ENCODE assay signal across 8 cellular contexts in genomic region chr14:68789798-68790655, GRCh38. TPM values are rescaled to one million over a fixed set of nuclear protein-coding genes. Genes with fewer than 3 reads are reported as not detected.
DNase-seq lines count a peak whose midpoint lies in the region; ATAC-seq and TF ChIP-seq lines count a peak whose summit lies in the region.

No MANE protein-coding gene starts in this region.

- CTCF ChIA-PET in T-cell (lab: Charles Lee): interaction anchor here (0.7 to 7.9 kb wide), 19 partner anchors 10 to 541 kb away, joined by 3 to 95 read pairs (median 5); no protein-coding TSS in a partner anchor

- H3K27me3 ChIP-seq in esophagus muscularis mucosa: peaks cover 0 to 4% (median 0%) of the 10 kb centered on the region in 4 donors

- intact Hi-C loops in esophagus muscularis mucosa (cut with DNase I): loop anchor here (2.0 to 10.0 kb wide), 4 partner anchors 108 to 645 kb away; no protein-coding TSS in a partner anchor

- no peak for TF ChIP-seq POLR2A in esophagus muscularis mucosa (IDR thresholded peaks at IDR 0.05; ENCODE audit: low read depth)

- H3K4me1 Mint-ChIP-seq in T-cell: peaks cover 44 to 70% (median 54%) of the 10 kb centered on the region in 3 donors
- H3K4me1 Mint-ChIP-seq in natural killer cell treated with Interleukin-12 subunit alpha and Interleukin-12 subunit beta and Interleukin-15 and Interleukin-18, amount 100 ng/mL, for 72 hours (ENCODE audit: low read depth in 2 of 2): peaks cover 66 to 77% of the 10 kb centered on the region in 2 donors

- H3K9me3 Mint-ChIP-seq in T-cell: no peaks in the 10 kb centered on the region
- no peaks in the 10 kb centered on the region for H3K9me3 Mint-ChIP-seq in natural killer cell treated with Interleukin-12 subunit alpha and Interleukin-12 subunit beta and Interleukin-15 and Interleukin-18, amount 100 ng/mL, for 72 hours

- TF ChIP-seq CTCF in esophagus muscularis mucosa (IDR thresholded peaks at IDR 0.05): peak in 1 of 3 experiments; percentile 16

- WGBS in esophagus muscularis mucosa: 29% methylated on average over 21 of the region's 46 CpGs

- H3K27ac Mint-ChIP-seq in T-cell: peak overlapping the region; percentile 96 to 97
- peak overlapping the region; percentile 99 for H3K27ac Mint-ChIP-seq in natural killer cell treated with Interleukin-12 subunit alpha and Interleukin-12 subunit beta and Interleukin-15 and Interleukin-18, amount 100 ng/mL, for 72 hours

- POLR2A ChIA-PET in T-cell (lab: Charles Lee): interaction anchor here (0.5 to 3.2 kb wide), 6 partner anchors 9 to 743 kb away, joined by 3 to 14 read pairs (median 6); no protein-coding TSS in a partner anchor

- peaks cover 40% of the 10 kb centered on the region for H3K36me3 Mint-ChIP-seq in T-cell
- peaks cover 10% of the 10 kb centered on the region for H3K36me3 Mint-ChIP-seq in natural killer cell treated with Interleukin-12 subunit alpha and Interleukin-12 subunit beta and Interleukin-15 and Interleukin-18, amount 100 ng/mL, for 72 hours

- DNase-seq in ELR (ENCODE audit: low read depth) (peak; percentile 55), T-cell (peak in 3 of 34 experiments; percentile 9 to 46 (median 29)), esophagus muscularis mucosa (ENCODE audit: extremely low spot score) (no peak), AG08396 (ENCODE audit: low spot score) (no peak), cerebellar nuclear complex (lab: John Stamatoyannopoulos, UW) (no peak)
- no peak for DNase-seq in natural killer cell treated with Interleukin-12 subunit alpha and Interleukin-12 subunit beta and Interleukin-15 and Interleukin-18, amount 100 ng/mL, for 72 hours (ENCODE audit: low spot score)

- peak overlapping the region; percentile 91 to 98 (median 96) for H3K4me3 Mint-ChIP-seq in T-cell
- H3K4me3 Mint-ChIP-seq in natural killer cell treated with Interleukin-12 subunit alpha and Interleukin-12 subunit beta and Interleukin-15 and Interleukin-18, amount 100 ng/mL, for 72 hours: peak overlapping the region; percentile 94

- H3K27ac ChIP-seq in esophagus muscularis mucosa (replicated peaks in 1 of 4): peak overlapping the region; percentile 99 to 100 (median 100)

- peaks cover 15 to 50% (median 40%) of the 10 kb centered on the region in 4 donors for H3K4me1 ChIP-seq in esophagus muscularis mucosa

- H3K27me3 Mint-ChIP-seq in T-cell: no peaks in the 10 kb centered on the region
- no peaks in the 10 kb centered on the region for H3K27me3 Mint-ChIP-seq in natural killer cell treated with Interleukin-12 subunit alpha and Interleukin-12 subunit beta and Interleukin-15 and Interleukin-18, amount 100 ng/mL, for 72 hours

- peak overlapping the region; percentile 83 to 95 (median 87) for H3K4me3 ChIP-seq in esophagus muscularis mucosa

- peaks cover 9 to 52% (median 35%) of the 10 kb centered on the region in 4 donors for H3K36me3 ChIP-seq in esophagus muscularis mucosa

- ATAC-seq in T-cell (replicated peaks in 1 of 4): no peak
- no peak for ATAC-seq in natural killer cell treated with Interleukin-12 subunit alpha and Interleukin-12 subunit beta and Interleukin-15 and Interleukin-18, amount 100 ng/mL, for 72 hours
- ATAC-seq in activated CD4-positive, CD25-positive, alpha-beta regulatory T cell treated with anti-CD3 and anti-CD28 coated beads, Interleukin-2, amount 50 U/mL, for 24 hours: no peak
- no peak for ATAC-seq in HG03571 (IDR thresholded peaks at IDR 0.05; ENCODE audit: unreplicated experiment)

- no peak for TF ChIP-seq EP300 in esophagus muscularis mucosa (IDR thresholded peaks at IDR 0.05)

- H3K9me3 ChIP-seq in esophagus muscularis mucosa: no peaks in the 10 kb centered on the region

RNA-seq across cellular contexts. Expression of gene ZFP36L1, which starts 2.8 kb away (rescaled TPM):
- total RNA-seq in T-cell (100 to 1,000 TPM; 123 to 253 (median 233) TPM), esophagus muscularis mucosa (100 to 1,000 TPM; 191 to 704 (median 444) TPM)
- total RNA-seq in natural killer cell treated with Interleukin-12 subunit alpha and Interleukin-12 subunit beta and Interleukin-15 and Interleukin-18, amount 100 ng/mL, for 72 hours: 10 to 100 TPM; 42.4 to 94.9 TPM
